In the genomic region with DNA sequence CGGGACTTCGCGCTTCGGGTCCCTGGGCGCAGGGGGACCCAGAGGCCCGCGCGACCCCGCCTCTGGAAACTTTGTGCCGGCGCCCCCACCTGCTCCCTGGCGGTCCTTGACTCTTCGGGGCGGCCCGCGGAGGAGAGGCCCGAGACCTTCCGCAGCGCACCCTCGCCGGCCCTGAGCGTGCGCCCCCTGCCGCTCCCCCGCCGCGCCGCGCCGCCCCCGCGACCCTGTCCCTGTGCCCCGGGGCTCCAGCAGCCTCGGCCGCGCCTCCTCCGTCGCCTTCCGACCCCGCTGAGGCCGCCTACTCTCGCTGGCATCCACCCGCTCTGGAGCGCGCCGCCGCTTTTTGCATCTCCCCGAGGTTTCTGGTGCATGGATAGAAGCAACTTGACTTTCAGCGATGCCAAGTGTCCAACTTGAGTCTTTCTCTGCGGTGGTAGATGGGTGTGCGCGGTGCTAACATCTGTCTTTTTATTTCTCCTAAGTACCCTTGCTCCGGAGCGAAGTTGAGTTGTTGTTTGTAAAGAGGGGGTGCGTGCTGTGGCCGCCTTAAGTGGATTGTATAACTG, we compare ENCODE assay signal across 1 cellular context.
TF ChIP-seq lines count a peak whose summit lies in the region.

No MANE protein-coding gene starts in this region.

TF ChIP-seq in endothelial cell of umbilical vein, 7 proteins besides CTCF, POLR2A, EP300 and RAD21 (continued from another document):
- TF ChIP-seq MYC (IDR thresholded peaks at IDR 0.05; ENCODE audit: low read depth, low read length) (no peak), EZH2 (IDR thresholded peaks at IDR 0.05; ENCODE audit: borderline replicate concordance, low read depth, low read length, severe bottlenecking) (no peak), FOS (IDR thresholded peaks at IDR 0.05; ENCODE audit: borderline replicate concordance, insufficient read depth, low read length) (no peak)
TF ChIP-seq in endothelial cell of umbilical vein: peak in this region for 0.
